ENCODE assay signal across 16 cellular contexts in genomic region chr9:73441890-73442818, GRCh38.
A peak's percentile ranks its signal among the peaks of the same experiment; 100 is the strongest.
DNase-seq lines count a peak whose midpoint lies in the region; ATAC-seq and TF ChIP-seq lines count a peak whose summit lies in the region.
"Had no signal": no experiment of that assay in that cellular context is flagged by ENCODE, and none has a peak within 500 bp of the region (broad histone marks: within the 10 kb centered on the region; RNA-seq: fewer than 3 reads in every experiment).

No MANE protein-coding gene starts in this region.

- H3K27me3 ChIP-seq in CD4-positive, alpha-beta T cell (ENCODE audit: control insufficient read depth, insufficient read depth, low read length): no peaks in the 10 kb centered on the region
- H3K27me3 ChIP-seq: heart left ventricle had no signal

- CTCF ChIA-PET in CD4-positive, alpha-beta T cell (lab: Charles Lee): no interaction called here

- H3K9me3 ChIP-seq in CD4-positive, alpha-beta T cell (ENCODE audit: control insufficient read depth, low read length): no peaks in the 10 kb centered on the region
- H3K9me3 ChIP-seq: heart left ventricle, left ventricle myocardium inferior had no signal

- POLR2A ChIA-PET in CD4-positive, alpha-beta T cell (lab: Charles Lee): no interaction called here

- no peak overlapping the region for H3K4me3 ChIP-seq in fibroblast of pulmonary artery (replicated peaks; ENCODE audit: low read depth, low read length)
- H3K4me3 ChIP-seq: heart left ventricle, left ventricle myocardium inferior had no signal

- ATAC-seq in CD4-positive, alpha-beta T cell (ENCODE audit: poor library complexity): no peak
- ATAC-seq in GM19463 (IDR thresholded peaks at IDR 0.05; ENCODE audit: unreplicated experiment): no peak
- ATAC-seq: heart left ventricle; naive thymus-derived CD8-positive, alpha-beta T cell; right cardiac atrium had no signal

- DNase-seq in GM04504 (ENCODE audit: low read depth): peak; percentile 6
- peak; percentile 26 for DNase-seq in RKO (ENCODE audit: low spot score)
- DNase-seq in fibroblast of pulmonary artery (ENCODE audit: low read depth): peak; percentile 12
- peak; percentile 42 for DNase-seq in myocyte (ENCODE audit: low read depth)
- DNase-seq in NCI-H146 treated with DMSO at 0.1 percent for 48 hours (lab: John Stamatoyannopoulos, UW; ENCODE audit: unreplicated experiment): no peak
- no peak for DNase-seq in T-helper 1 cell
- DNase-seq in CD4-positive, alpha-beta T cell: no peak
- DNase-seq: activated naive CD4-positive, alpha-beta T cell treated with Interleukin-2 at 50 U/mL for 16 hours; heart left ventricle; left ventricle myocardium inferior; naive thymus-derived CD8-positive, alpha-beta T cell; NCI-H1105; right cardiac atrium; SHP77 treated with DMSO at 0.1 percent for 48 hours; stimulated activated CD4-positive, alpha-beta T cell treated with anti-CD3 and anti-CD28 coated beads, Interleukin-4, amount 100 ng/mL, for 1 hour had no signal

- H3K27ac ChIP-seq in CD4-positive, alpha-beta T cell (ENCODE audit: low read depth, low read length): no peak overlapping the region
- H3K27ac ChIP-seq: heart left ventricle, left ventricle myocardium inferior had no signal

- H3K27me3 Mint-ChIP-seq in CD4-positive, alpha-beta T cell: no peaks in the 10 kb centered on the region
- H3K27me3 Mint-ChIP-seq: naive thymus-derived CD8-positive, alpha-beta T cell had no signal

- no peak overlapping the region for H3K27ac Mint-ChIP-seq in CD4-positive, alpha-beta T cell
- H3K27ac Mint-ChIP-seq: naive thymus-derived CD8-positive, alpha-beta T cell had no signal

- TF ChIP-seq CTCF in fibroblast of pulmonary artery (IDR thresholded peaks at IDR 0.05; ENCODE audit: low read length, missing control alignments): no peak
- no peak for TF ChIP-seq CTCF in CD4-positive, alpha-beta T cell (IDR thresholded peaks at IDR 0.05)

- intact Hi-C loops in CD4-positive, alpha-beta T cell (cut with DNase I, micrococcal nuclease): no loop called here

- no peaks in the 10 kb centered on the region for H3K9me3 Mint-ChIP-seq in CD4-positive, alpha-beta T cell

- no peaks in the 10 kb centered on the region for H3K4me1 Mint-ChIP-seq in CD4-positive, alpha-beta T cell (ENCODE audit: low read depth)
- H3K4me1 Mint-ChIP-seq: naive thymus-derived CD8-positive, alpha-beta T cell had no signal

- no peaks in the 10 kb centered on the region for H3K36me3 Mint-ChIP-seq in CD4-positive, alpha-beta T cell (ENCODE audit: low read depth)
- H3K36me3 Mint-ChIP-seq: naive thymus-derived CD8-positive, alpha-beta T cell had no signal

- H3K4me3 Mint-ChIP-seq in CD4-positive, alpha-beta T cell: no peak overlapping the region
- H3K4me3 Mint-ChIP-seq: naive thymus-derived CD8-positive, alpha-beta T cell had no signal

Comparison
In these comparisons a context has a peak if more than half of its experiments do, and no peak if none do; other contexts are left out.
1. DNase-seq: peak in GM04504 (single experiment), RKO (single experiment), fibroblast of pulmonary artery (single experiment) and myocyte (single experiment); none in NCI-H146 treated with DMSO at 0.1 percent for 48 hours (single experiment), T-helper 1 cell (0 of 5) and CD4-positive, alpha-beta T cell (0 of 10).